ENCODE assay signal across 8 cellular contexts in the genomic region with DNA sequence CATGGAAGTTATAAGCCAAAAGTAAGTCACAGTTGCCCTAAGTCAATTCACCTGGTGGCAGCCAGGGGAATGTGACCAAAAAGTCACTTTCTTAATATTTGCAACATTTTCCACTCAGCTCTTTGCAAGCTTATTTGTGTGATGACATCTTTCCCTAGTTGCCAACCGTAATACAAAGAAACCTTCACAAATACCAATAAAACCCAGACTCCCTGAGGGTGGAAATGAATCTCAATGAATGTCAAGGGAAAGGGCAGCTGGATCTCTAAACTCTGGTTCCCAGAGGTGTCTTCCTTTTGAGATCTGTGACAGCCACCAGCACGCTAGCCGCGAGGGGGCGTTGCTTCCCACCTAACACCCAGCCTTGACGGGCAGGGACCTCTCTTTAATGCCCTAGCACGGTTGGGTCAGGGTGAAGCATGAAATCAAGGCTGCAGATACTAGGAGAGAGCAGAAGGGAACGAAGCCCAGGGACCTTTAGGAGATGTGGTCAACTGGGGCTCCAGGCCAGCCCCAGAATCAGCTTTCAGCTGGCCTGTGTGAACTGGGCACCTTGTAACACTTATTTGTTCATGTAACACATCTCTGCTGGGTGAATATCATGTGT.
DNase-seq lines count a peak whose midpoint lies in the region; ATAC-seq and TF ChIP-seq lines count a peak whose summit lies in the region.

No MANE protein-coding gene starts in this region.

- H3K4me3 ChIP-seq in GM12875 (ENCODE audit: low read depth, low read length) (no peak overlapping the region), fibroblast of villous mesenchyme (ENCODE audit: low read depth, low read length) (no peak overlapping the region)

- peak overlapping the region; percentile 65 for H3K27ac ChIP-seq in 22Rv1

- TF ChIP-seq CTCF in 22Rv1 (IDR thresholded peaks at IDR 0.05) (peak; percentile 87), GM12875 (IDR thresholded peaks at IDR 0.05; ENCODE audit: borderline replicate concordance, insufficient read depth, low read depth, low read length) (peak; percentile 77), fibroblast of villous mesenchyme (IDR thresholded peaks at IDR 0.05; ENCODE audit: insufficient read depth, low read depth, low read length) (peak; percentile 90)

- ATAC-seq in HG03457 (IDR thresholded peaks at IDR 0.05; ENCODE audit: unreplicated experiment): no peak
- no peak for ATAC-seq in GM21360 (IDR thresholded peaks at IDR 0.05; ENCODE audit: unreplicated experiment)

- DNase-seq in Kasumi-1 (lab: John Stamatoyannopoulos, UW): peak; percentile 24 to 36
- DNase-seq in activated CD8-positive, alpha-beta memory T cell treated with anti-CD3 and anti-CD28 coated beads for 24 hours: peak; percentile 68
- DNase-seq in fibroblast of villous mesenchyme (ENCODE audit: low read depth): peak; percentile 66
- peak; percentile 77 for DNase-seq in retina
